In the genomic region with DNA sequence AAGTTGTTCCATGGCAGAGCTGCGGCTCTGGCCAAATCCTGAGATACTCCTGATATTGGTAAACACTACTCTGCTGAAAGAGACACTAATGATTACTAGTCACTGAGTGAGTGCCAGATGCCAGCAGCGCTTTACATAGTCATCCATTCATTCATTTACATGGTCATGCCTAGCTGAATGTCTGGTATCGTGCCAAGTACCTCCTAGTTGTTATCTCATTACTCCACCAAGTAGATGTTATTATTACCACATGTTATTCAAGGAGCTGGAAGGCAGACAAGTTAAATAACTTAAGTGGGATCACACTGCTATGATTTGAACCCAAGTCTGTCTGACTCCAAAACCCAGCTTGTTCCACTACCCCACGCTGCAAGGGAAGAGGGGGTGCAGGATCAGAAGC, we compare ENCODE assay signal across 11 cellular contexts. TPM values are rescaled to one million over a fixed set of nuclear protein-coding genes. Genes with fewer than 3 reads are reported as not detected.
DNase-seq lines count a peak whose midpoint lies in the region; ATAC-seq and TF ChIP-seq lines count a peak whose summit lies in the region.
"Had no signal": no experiment of that assay in that cellular context is flagged by ENCODE, and none has a peak within 500 bp of the region (broad histone marks: within the 10 kb centered on the region; RNA-seq: fewer than 3 reads in every experiment).

No MANE protein-coding gene starts in this region.

- ATAC-seq in GM21381 (IDR thresholded peaks at IDR 0.05; ENCODE audit: unreplicated experiment) (no peak), HG03159 (IDR thresholded peaks at IDR 0.05; ENCODE audit: unreplicated experiment) (no peak)
- ATAC-seq: natural killer cell treated with Interleukin-12 subunit alpha and Interleukin-12 subunit beta and Interleukin-15 and Interleukin-18, amount 100 ng/mL, for 72 hours had no signal

- H3K27ac ChIP-seq in brain microvascular endothelial cell = no peak overlapping the region
- H3K27ac ChIP-seq: HL-60 had no signal

- H3K4me1 Mint-ChIP-seq in progenitor cell of endocrine pancreas (ENCODE audit: low read depth) = peaks cover 9% of the 10 kb centered on the region

- H3K36me3 Mint-ChIP-seq in progenitor cell of endocrine pancreas (ENCODE audit: insufficient read depth) = no peaks in the 10 kb centered on the region
- H3K36me3 Mint-ChIP-seq: natural killer cell treated with Interleukin-12 subunit alpha and Interleukin-12 subunit beta and Interleukin-15 and Interleukin-18, amount 100 ng/mL, for 72 hours had no signal

- H3K27ac Mint-ChIP-seq in progenitor cell of endocrine pancreas = no peak overlapping the region
- H3K27ac Mint-ChIP-seq: natural killer cell treated with Interleukin-12 subunit alpha and Interleukin-12 subunit beta and Interleukin-15 and Interleukin-18, amount 100 ng/mL, for 72 hours had no signal

- peak; percentile 77 for DNase-seq in EL
- DNase-seq in NCI-H2196 (lab: John Stamatoyannopoulos, UW; ENCODE audit: unreplicated experiment) = peak; percentile 85
- peak; percentile 80 for DNase-seq in brain microvascular endothelial cell
- DNase-seq in mucosa of gallbladder (ENCODE audit: low spot score) = peak; percentile 62
- no peak for DNase-seq in hippocampal formation (lab: John Stamatoyannopoulos, UW)
- no peak for DNase-seq in progenitor cell of endocrine pancreas (ENCODE audit: low spot score, unreplicated experiment)
- DNase-seq: activated T-cell treated with anti-CD3 and anti-CD28 coated beads, Interleukin-2, amount 50 U/mL, for 48 hours had no signal

- no peaks in the 10 kb centered on the region for H3K9me3 Mint-ChIP-seq in progenitor cell of endocrine pancreas (ENCODE audit: low read depth)
- H3K9me3 Mint-ChIP-seq: natural killer cell treated with Interleukin-12 subunit alpha and Interleukin-12 subunit beta and Interleukin-15 and Interleukin-18, amount 100 ng/mL, for 72 hours had no signal

- no peaks in the 10 kb centered on the region for H3K27me3 ChIP-seq in brain microvascular endothelial cell (replicated peaks)

- TF ChIP-seq CTCF in brain microvascular endothelial cell (IDR thresholded peaks at IDR 0.05; ENCODE audit: low read depth, low read length, missing control alignments) (no peak), progenitor cell of endocrine pancreas (IDR thresholded peaks at IDR 0.05; ENCODE audit: unreplicated experiment) (no peak)

- peaks cover 24% of the 10 kb centered on the region for H3K27me3 Mint-ChIP-seq in progenitor cell of endocrine pancreas

- no peak overlapping the region for H3K4me3 Mint-ChIP-seq in progenitor cell of endocrine pancreas (ENCODE audit: low read depth)
- H3K4me3 Mint-ChIP-seq: natural killer cell treated with Interleukin-12 subunit alpha and Interleukin-12 subunit beta and Interleukin-15 and Interleukin-18, amount 100 ng/mL, for 72 hours had no signal

- in situ Hi-C loops in brain microvascular endothelial cell (cut with HindIII; ENCODE audit: low pct_ligation_motif_present, low sequenced_read_pairs) = no loop called here

- no peaks in the 10 kb centered on the region for H3K36me3 ChIP-seq in brain microvascular endothelial cell (replicated peaks)

- no peak overlapping the region for H3K4me3 ChIP-seq in brain microvascular endothelial cell (ENCODE audit: low read depth, low read length)

RNA-seq across cellular contexts. Expression of gene OLFML2B, which starts 4.7 kb away (rescaled TPM):
- total RNA-seq in mucosa of gallbladder = 8.4 TPM
- total RNA-seq in progenitor cell of endocrine pancreas = 0.67 and 1.8 TPM in 2 replicates
- total RNA-seq: natural killer cell treated with Interleukin-12 subunit alpha and Interleukin-12 subunit beta and Interleukin-15 and Interleukin-18, amount 100 ng/mL, for 72 hours had no signal

RNA-seq across cellular contexts. Expression of gene NOS1AP, which starts 50.5 kb away (rescaled TPM):
- 20.7 TPM for total RNA-seq in mucosa of gallbladder
- 5.6 and 6.0 TPM in 2 replicates for total RNA-seq in progenitor cell of endocrine pancreas

Comparison
In these comparisons a context has a peak if more than half of its experiments do, and no peak if none do; other contexts are left out.
1. DNase-seq: peak in EL (single experiment), NCI-H2196 (single experiment), brain microvascular endothelial cell (single experiment) and mucosa of gallbladder (single experiment); none in hippocampal formation (0 of 2) and progenitor cell of endocrine pancreas (single experiment).